13 cellular contexts compared by ENCODE assay signal in the genomic region with DNA sequence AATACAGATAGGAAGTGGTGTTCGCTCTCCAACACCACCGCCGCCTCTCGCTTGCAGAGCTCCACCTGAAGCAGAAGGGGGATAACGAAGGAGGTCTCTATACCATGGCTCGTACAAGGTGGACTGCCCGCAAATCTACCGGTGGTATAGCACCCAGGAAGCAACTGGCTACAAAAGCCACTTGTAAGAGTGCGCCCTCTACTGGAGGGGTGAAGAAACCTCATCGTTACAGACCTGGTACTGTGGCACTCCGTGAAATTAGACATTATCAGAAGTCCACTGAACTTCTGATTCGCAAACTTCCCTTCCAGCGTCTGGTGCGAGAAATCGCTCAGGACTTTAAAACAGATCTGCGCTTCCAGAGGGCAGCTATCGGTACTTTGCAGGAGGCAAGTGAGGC. TPM values are rescaled to one million over a fixed set of nuclear protein-coding genes. Genes with fewer than 3 reads are reported as not detected.
DNase-seq lines count a peak whose midpoint lies in the region; ATAC-seq and TF ChIP-seq lines count a peak whose summit lies in the region.
"Had no signal": no experiment of that assay in that cellular context is flagged by ENCODE, and none has a peak within 500 bp of the region (broad histone marks: within the 10 kb centered on the region; RNA-seq: fewer than 3 reads in every experiment).

No MANE protein-coding gene starts in this region.

- no peaks in the 10 kb centered on the region for H3K4me1 ChIP-seq in A673 (ENCODE audit: insufficient read depth, low read length, poor library complexity, severe bottlenecking)
- H3K4me1 ChIP-seq in PC-3 (ENCODE audit: insufficient read depth, low read length) = no peaks in the 10 kb centered on the region
- H3K4me1 ChIP-seq in fibroblast of lung (ENCODE audit: control insufficient read depth, extremely low read depth, insufficient read depth, low read length) = no peaks in the 10 kb centered on the region
- H3K4me1 ChIP-seq: upper lobe of right lung had no signal

- TF ChIP-seq CTCF in A673 (conservative IDR thresholded peaks at IDR 0.05; ENCODE audit: low read depth, low read length) (peak; percentile 60), GM06990 (IDR thresholded peaks at IDR 0.05; ENCODE audit: insufficient read depth, low read length, poor library complexity, severe bottlenecking) (peak; percentile 48), PC-3 (conservative IDR thresholded peaks at IDR 0.05; ENCODE audit: low read depth, low read length) (peak; percentile 62), fibroblast of lung (conservative IDR thresholded peaks at IDR 0.05 in 1 of 2, IDR thresholded peaks at IDR 0.05 in 1 of 2; ENCODE audit: low read depth in 1 of 2, low read length in 2 of 2) (peak; percentile 9 to 22)

- no peak overlapping the region for H2AFZ ChIP-seq in PC-3 (ENCODE audit: low read length)
- H2AFZ ChIP-seq in fibroblast of lung (ENCODE audit: low read length) = no peak overlapping the region

- peak; percentile 11 for DNase-seq in A673 (ENCODE audit: low spot score)
- DNase-seq in GM06990 (ENCODE audit: extremely low read depth, insufficient read length) = no peak
- DNase-seq in PC-3 = peak; percentile 45
- DNase-seq in fibroblast of lung (ENCODE audit: low read depth in 2 of 2) = peak in 1 of 2 donors; percentile 0
- no peak for DNase-seq in effector memory CD8-positive, alpha-beta T cell
- no peak for DNase-seq in T-helper 2 cell treated with Interferon-gamma antibody and Interleukin-4, amounts not matched to agents 5 μg/mL and 100 μg/mL, for 36 hours (ENCODE audit: low spot score)
- DNase-seq in HuH-7.5 (ENCODE audit: low spot score) = no peak
- DNase-seq: NCI-H1436 treated with DMSO at 0.1 percent for 48 hours, Right ventricle myocardium superior, upper lobe of right lung had no signal

- H3K36me3 ChIP-seq in A673 (ENCODE audit: insufficient read depth, low read length, poor library complexity, severe bottlenecking) (no peaks in the 10 kb centered on the region), GM06990 (ENCODE audit: control insufficient read depth, insufficient read depth, low read length) (no peaks in the 10 kb centered on the region), PC-3 (ENCODE audit: low read depth, low read length) (no peaks in the 10 kb centered on the region), fibroblast of lung (ENCODE audit: control insufficient read depth, insufficient read depth, low read length) (no peaks in the 10 kb centered on the region)
- H3K36me3 ChIP-seq: neutrophil, upper lobe of right lung had no signal

- no TSS peak for BruUV-seq in A673 (replicated peaks; lab: Mats Ljungman, UMichigan)
- no TSS peak for BruUV-seq in PC-3 (replicated peaks; lab: Mats Ljungman, UMichigan)

- no peaks in the 10 kb centered on the region for H3K9me2 ChIP-seq in PC-3 (replicated peaks; ENCODE audit: low read length)

- H3K9me3 ChIP-seq in A673 (ENCODE audit: low read depth, low read length, poor library complexity, severe bottlenecking) (no peaks in the 10 kb centered on the region), PC-3 (ENCODE audit: low read length) (no peaks in the 10 kb centered on the region), fibroblast of lung (ENCODE audit: control insufficient read depth, insufficient read depth, low read depth, low read length) (no peaks in the 10 kb centered on the region)
- H3K9me3 ChIP-seq: neutrophil, upper lobe of right lung had no signal

- H3K27ac Mint-ChIP-seq in effector memory CD8-positive, alpha-beta T cell = no peak overlapping the region
- H3K27ac Mint-ChIP-seq in T-helper 2 cell treated with Interferon-gamma antibody and Interleukin-4, amounts not matched to agents 5 μg/mL and 100 μg/mL, for 36 hours = no peak overlapping the region
- H3K27ac Mint-ChIP-seq: dendritic cell treated with granulocyte-macrophage colony-stimulating factor and Interleukin-4, amounts not matched to agents 40 ng/mL and 50 ng/mL, for 4 days had no signal

- H3K4me1 Mint-ChIP-seq in effector memory CD8-positive, alpha-beta T cell (ENCODE audit: low read depth in 2 of 2) = no peaks in the 10 kb centered on the region
- H3K4me1 Mint-ChIP-seq in T-helper 2 cell treated with Interferon-gamma antibody and Interleukin-4, amounts not matched to agents 5 μg/mL and 100 μg/mL, for 36 hours (ENCODE audit: low read depth) = no peaks in the 10 kb centered on the region

- H3K9me3 Mint-ChIP-seq in effector memory CD8-positive, alpha-beta T cell = no peaks in the 10 kb centered on the region
- H3K9me3 Mint-ChIP-seq in T-helper 2 cell treated with Interferon-gamma antibody and Interleukin-4, amounts not matched to agents 5 μg/mL and 100 μg/mL, for 36 hours = no peaks in the 10 kb centered on the region
- H3K9me3 Mint-ChIP-seq: dendritic cell treated with granulocyte-macrophage colony-stimulating factor and Interleukin-4, amounts not matched to agents 40 ng/mL and 50 ng/mL, for 4 days had no signal

- H3K4me3 ChIP-seq in A673 (ENCODE audit: low read depth, low read length, poor library complexity, severe bottlenecking) (no peak overlapping the region), GM06990 (replicated peaks; ENCODE audit: low read depth, low read length) (no peak overlapping the region), PC-3 (ENCODE audit: low read length) (no peak overlapping the region), fibroblast of lung (replicated peaks in 1 of 4; ENCODE audit: control extremely low read depth in 1 of 4, insufficient read depth in 1 of 4, low read depth in 3 of 4, low read length in 4 of 4) (no peak overlapping the region)
- H3K4me3 ChIP-seq: upper lobe of right lung had no signal

- H3K9ac ChIP-seq in PC-3 (ENCODE audit: low read length) (no peak overlapping the region), fibroblast of lung (ENCODE audit: insufficient read depth, low read length) (no peak overlapping the region)

- ATAC-seq in PC-3 = no peak
- ATAC-seq in effector memory CD8-positive, alpha-beta T cell (replicated peaks) = no peak
- no peak for ATAC-seq in GM18907 (IDR thresholded peaks at IDR 0.05; ENCODE audit: unreplicated experiment)
- ATAC-seq: upper lobe of right lung had no signal

- no peak overlapping the region for H3K4me2 ChIP-seq in PC-3 (ENCODE audit: low read length)
- no peak overlapping the region for H3K4me2 ChIP-seq in fibroblast of lung (ENCODE audit: extremely low read depth, insufficient read depth, low read length)

- CTCF ChIA-PET in A673 (lab: Charles Lee) = interaction anchor here (1.8 kb wide), 1 partner anchor 156 kb away, joined by 6 read pairs; no protein-coding TSS in a partner anchor
- CTCF ChIA-PET in PC-3 (lab: Charles Lee) = no interaction called here

- peaks cover 4% of the 10 kb centered on the region for H3K36me3 Mint-ChIP-seq in effector memory CD8-positive, alpha-beta T cell (ENCODE audit: insufficient read depth)
- H3K36me3 Mint-ChIP-seq in T-helper 2 cell treated with Interferon-gamma antibody and Interleukin-4, amounts not matched to agents 5 μg/mL and 100 μg/mL, for 36 hours (ENCODE audit: low read depth) = no peaks in the 10 kb centered on the region

- H4K20me1 ChIP-seq in PC-3 (ENCODE audit: low read length) = no peaks in the 10 kb centered on the region
- H4K20me1 ChIP-seq in fibroblast of lung (ENCODE audit: control insufficient read depth, extremely low read depth, insufficient read depth, low read length) = no peaks in the 10 kb centered on the region

- H3F3A ChIP-seq in PC-3 (ENCODE audit: low read length, unreplicated experiment) = no peaks in the 10 kb centered on the region

- H3K27me3 Mint-ChIP-seq in effector memory CD8-positive, alpha-beta T cell = peaks cover 0 to 7% of the 10 kb centered on the region in 2 donors
- H3K27me3 Mint-ChIP-seq in T-helper 2 cell treated with Interferon-gamma antibody and Interleukin-4, amounts not matched to agents 5 μg/mL and 100 μg/mL, for 36 hours (ENCODE audit: low read depth) = peaks cover 2% of the 10 kb centered on the region
- H3K27me3 Mint-ChIP-seq: dendritic cell treated with granulocyte-macrophage colony-stimulating factor and Interleukin-4, amounts not matched to agents 40 ng/mL and 50 ng/mL, for 4 days had no signal

- POLR2A ChIA-PET in A673 (lab: Charles Lee; ENCODE audit: low non-redundant PET) = no interaction called here
- POLR2A ChIA-PET in PC-3 (lab: Charles Lee; ENCODE audit: unreplicated experiment) = no interaction called here

- no peaks in the 10 kb centered on the region for H3K79me2 ChIP-seq in PC-3 (ENCODE audit: low read length)
- no peaks in the 10 kb centered on the region for H3K79me2 ChIP-seq in fibroblast of lung (ENCODE audit: control insufficient read depth, insufficient read depth, low read length)

- no peaks in the 10 kb centered on the region for H3K27me3 ChIP-seq in A673 (replicated peaks; ENCODE audit: insufficient read depth, low read depth, low read length, poor library complexity)
- H3K27me3 ChIP-seq in GM06990 (replicated peaks; ENCODE audit: control insufficient read depth, insufficient read depth, low read length) = no peaks in the 10 kb centered on the region
- H3K27me3 ChIP-seq in PC-3 (ENCODE audit: low read length) = no peaks in the 10 kb centered on the region
- H3K27me3 ChIP-seq in fibroblast of lung (ENCODE audit: control insufficient read depth, insufficient read depth, low read length) = no peaks in the 10 kb centered on the region
- H3K27me3 ChIP-seq: neutrophil, upper lobe of right lung had no signal

- no peak overlapping the region for H3K27ac ChIP-seq in A673 (ENCODE audit: low read depth, low read length, poor library complexity, severe bottlenecking)
- no peak overlapping the region for H3K27ac ChIP-seq in PC-3 (ENCODE audit: low read length)
- no peak overlapping the region for H3K27ac ChIP-seq in fibroblast of lung (ENCODE audit: insufficient read depth, low read length)
- H3K27ac ChIP-seq: neutrophil, upper lobe of right lung had no signal

- intact Hi-C loops in A673 (cut with micrococcal nuclease; ENCODE audit: unreplicated experiment) = no loop called here
- intact Hi-C loops in PC-3 (cut with micrococcal nuclease) = no loop called here

- H3K4me3 Mint-ChIP-seq in effector memory CD8-positive, alpha-beta T cell = no peak overlapping the region
- H3K4me3 Mint-ChIP-seq in T-helper 2 cell treated with Interferon-gamma antibody and Interleukin-4, amounts not matched to agents 5 μg/mL and 100 μg/mL, for 36 hours = no peak overlapping the region
- H3K4me3 Mint-ChIP-seq: dendritic cell treated with granulocyte-macrophage colony-stimulating factor and Interleukin-4, amounts not matched to agents 40 ng/mL and 50 ng/mL, for 4 days had no signal

RNA-seq across cellular contexts. Expression of a gene that starts 5.2 kb away (rescaled TPM):
- total RNA-seq in A673 (2021) (0.26 TPM in 1 of 2 replicates, not detected in the other), PC-3 (2014; rRNA removed) (not detected in 2 replicates), fibroblast of lung (not detected in 2 replicates)
- polyA plus RNA-seq in fibroblast of lung = not detected in 2 replicates
- not detected in 2 replicates for polyA plus RNA-seq in fibroblast of lung (2012)
- not detected in 2 replicates for polyA minus RNA-seq in fibroblast of lung (ENCODE audit: low replicate concordance)
- total RNA-seq: Right ventricle myocardium superior, upper lobe of right lung had no signal

Comparison
In these comparisons a context has a peak if more than half of its experiments do, and no peak if none do; other contexts are left out.
1. DNase-seq: peak in A673 (single experiment) and PC-3 (single experiment); none in GM06990 (single experiment), effector memory CD8-positive, alpha-beta T cell (0 of 3), T-helper 2 cell treated with Interferon-gamma antibody and Interleukin-4, amounts not matched to agents 5 μg/mL and 100 μg/mL, for 36 hours (single experiment) and HuH-7.5 (single experiment).
2. Peak in every context shown above with its lines, with median percentiles within 50 percentile points of each other: CTCF ChIP-seq.